28 cellular contexts compared by ENCODE assay signal in the genomic region with DNA sequence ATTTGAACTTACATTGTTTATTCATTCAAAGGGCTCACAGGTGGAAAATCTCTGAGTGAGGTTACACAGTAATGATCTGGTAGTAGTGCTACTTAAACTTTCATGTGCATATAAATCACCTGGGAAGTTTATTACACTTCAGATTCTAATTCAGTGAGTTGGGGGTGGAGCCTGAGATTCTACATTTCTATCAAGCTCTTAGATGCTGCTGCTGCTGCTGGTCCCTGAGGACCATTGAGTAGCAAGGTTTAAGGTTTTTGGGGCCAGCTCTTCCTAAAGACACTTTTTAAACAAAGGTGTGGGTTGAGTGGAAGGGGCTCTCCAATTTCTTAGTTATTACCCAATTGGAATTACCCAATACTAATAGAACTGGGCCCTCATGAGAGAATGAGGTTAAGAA. TPM values are rescaled to one million over a fixed set of nuclear protein-coding genes. Genes with fewer than 3 reads are reported as not detected.
DNase-seq lines count a peak whose midpoint lies in the region; ATAC-seq and TF ChIP-seq lines count a peak whose summit lies in the region.
"Had no signal": no experiment of that assay in that cellular context is flagged by ENCODE, and none has a peak within 500 bp of the region (broad histone marks: within the 10 kb centered on the region; RNA-seq: fewer than 3 reads in every experiment).

No MANE protein-coding gene starts in this region.

- no peaks in the 10 kb centered on the region for H3K36me3 ChIP-seq in naive thymus-derived CD4-positive, alpha-beta T cell (ENCODE audit: control insufficient read depth in 2 of 3, insufficient read depth in 3 of 3, low read length in 3 of 3)
- H3K36me3 ChIP-seq: cardiac muscle cell, neutrophil, right atrium auricular region had no signal

- no peak overlapping the region for H3K27ac ChIP-seq in CD4-positive, alpha-beta T cell (ENCODE audit: low read depth, low read length)
- H3K27ac ChIP-seq in naive thymus-derived CD4-positive, alpha-beta T cell (ENCODE audit: low read depth, low read length) = no peak overlapping the region
- H3K27ac ChIP-seq: cardiac muscle cell, coronary artery, neutrophil, testis had no signal

- peak overlapping the region in 1 of 2 donors; percentile 13 for H3K4me3 Mint-ChIP-seq in activated T-cell treated with anti-CD3 and anti-CD28 coated beads, Interleukin-2, amount 50 U/mL, for 72 hours
- no peak overlapping the region for H3K4me3 Mint-ChIP-seq in CD4-positive, alpha-beta T cell
- H3K4me3 Mint-ChIP-seq in T-cell = peak overlapping the region in 1 of 3 donors; percentile 55
- H3K4me3 Mint-ChIP-seq in naive thymus-derived CD4-positive, alpha-beta T cell = peak overlapping the region in 2 of 10 donors; percentile 14 to 36
- H3K4me3 Mint-ChIP-seq: activated CD4-positive, alpha-beta T cell treated with anti-CD3 and anti-CD28 coated beads for 36 hours; B cell had no signal

- H3K4me1 Mint-ChIP-seq in activated T-cell treated with anti-CD3 and anti-CD28 coated beads, Interleukin-2, amount 50 U/mL, for 72 hours (ENCODE audit: low read depth) = peaks cover 44% of the 10 kb centered on the region
- H3K4me1 Mint-ChIP-seq in CD4-positive, alpha-beta T cell (ENCODE audit: low read depth) = peaks cover 45% of the 10 kb centered on the region
- peaks cover 40 to 47% (median 45%) of the 10 kb centered on the region in 3 donors for H3K4me1 Mint-ChIP-seq in T-cell
- H3K4me1 Mint-ChIP-seq in naive thymus-derived CD4-positive, alpha-beta T cell = peaks cover 15 to 51% (median 41%) of the 10 kb centered on the region in 7 donors

- peak overlapping the region; percentile 61 for H3K27ac Mint-ChIP-seq in activated T-cell treated with anti-CD3 and anti-CD28 coated beads, Interleukin-2, amount 50 U/mL, for 72 hours
- H3K27ac Mint-ChIP-seq in CD4-positive, alpha-beta T cell = peak overlapping the region; percentile 78
- peak overlapping the region; percentile 83 to 89 for H3K27ac Mint-ChIP-seq in T-cell
- H3K27ac Mint-ChIP-seq in naive thymus-derived CD4-positive, alpha-beta T cell = peak overlapping the region in 6 of 9 donors; percentile 9 to 95 (median 61)
- H3K27ac Mint-ChIP-seq: B cell had no signal

- ATAC-seq in activated T-cell treated with anti-CD3 and anti-CD28 coated beads, Interleukin-2, amount 50 U/mL, for 72 hours (replicated peaks in 1 of 2) = no peak
- ATAC-seq in CD4-positive, alpha-beta T cell (ENCODE audit: poor library complexity) = no peak
- ATAC-seq in T-cell (replicated peaks in 1 of 4) = no peak
- ATAC-seq in naive thymus-derived CD4-positive, alpha-beta T cell = no peak

- TF ChIP-seq CTCF in CD4-positive, alpha-beta T cell (IDR thresholded peaks at IDR 0.05) = no peak

- no peaks in the 10 kb centered on the region for H3K27me3 ChIP-seq in CD4-positive, alpha-beta T cell (ENCODE audit: control insufficient read depth, insufficient read depth, low read length)
- no peaks in the 10 kb centered on the region for H3K27me3 ChIP-seq in naive thymus-derived CD4-positive, alpha-beta T cell (ENCODE audit: control insufficient read depth in 2 of 2, insufficient read depth in 2 of 2, low read length in 2 of 2)
- H3K27me3 ChIP-seq: cardiac muscle cell, right atrium auricular region, testis had no signal

- H3K36me3 Mint-ChIP-seq in activated T-cell treated with anti-CD3 and anti-CD28 coated beads, Interleukin-2, amount 50 U/mL, for 72 hours (ENCODE audit: insufficient read depth in 2 of 2) = peaks cover 3 to 7% of the 10 kb centered on the region in 2 donors
- H3K36me3 Mint-ChIP-seq in CD4-positive, alpha-beta T cell (ENCODE audit: low read depth) = peaks cover 3% of the 10 kb centered on the region
- H3K36me3 Mint-ChIP-seq in T-cell = no peaks in the 10 kb centered on the region
- H3K36me3 Mint-ChIP-seq in naive thymus-derived CD4-positive, alpha-beta T cell = peaks cover 0 to 15% (median 7%) of the 10 kb centered on the region in 5 donors

- peaks cover 82 to 98% of the 10 kb centered on the region in 2 donors for H3K4me1 ChIP-seq in naive thymus-derived CD4-positive, alpha-beta T cell (ENCODE audit: control insufficient read depth in 2 of 2, insufficient read depth in 2 of 2, low read length in 2 of 2)
- H3K4me1 ChIP-seq: testis had no signal

- CTCF ChIA-PET in CD4-positive, alpha-beta T cell (lab: Charles Lee) = interaction anchor here (0.8 to 2.6 kb wide), 11 partner anchors 8 to 138 kb away, joined by 3 to 9 read pairs (median 3); partner anchors contain the start of gene KCNA3
- CTCF ChIA-PET in T-cell (lab: Charles Lee) = interaction anchor here in 1 of 2 donors (0.7 to 1.1 kb wide), 9 partner anchors 7 to 121 kb away, joined by 3 to 5 read pairs (median 3); no protein-coding TSS in a partner anchor
- CTCF ChIA-PET in naive thymus-derived CD4-positive, alpha-beta T cell (lab: Charles Lee) = interaction anchor here (0.9 to 6.5 kb wide), 5 partner anchors 9 to 137 kb away, joined by 3 to 43 read pairs (median 3); no protein-coding TSS in a partner anchor

- POLR2A ChIA-PET in CD4-positive, alpha-beta T cell (lab: Charles Lee) = interaction anchor here (0.6 to 8.1 kb wide), 7 partner anchors 11 to 319 kb away, joined by 3 to 138 read pairs (median 6); partner anchors contain the start of gene KCNA3
- POLR2A ChIA-PET in T-cell (lab: Charles Lee) = interaction anchor here in 1 of 2 donors (0.6 to 0.8 kb wide), 3 partner anchors 10 to 111 kb away, joined by 3 read pairs; no protein-coding TSS in a partner anchor
- POLR2A ChIA-PET in naive thymus-derived CD4-positive, alpha-beta T cell (lab: Charles Lee) = interaction anchor here (0.7 to 9.6 kb wide), 5 partner anchors 8 to 1803 kb away, joined by 3 to 140 read pairs (median 14); partner anchors contain the start of gene KCNA3

- peaks cover 2 to 3% of the 10 kb centered on the region in 2 donors for H3K9me3 Mint-ChIP-seq in activated T-cell treated with anti-CD3 and anti-CD28 coated beads, Interleukin-2, amount 50 U/mL, for 72 hours
- H3K9me3 Mint-ChIP-seq in CD4-positive, alpha-beta T cell = peaks cover 13% of the 10 kb centered on the region
- H3K9me3 Mint-ChIP-seq in T-cell = peaks cover 3 to 8% (median 7%) of the 10 kb centered on the region in 3 donors
- H3K9me3 Mint-ChIP-seq in naive thymus-derived CD4-positive, alpha-beta T cell = peaks cover 0 to 14% (median 6%) of the 10 kb centered on the region in 11 donors

- H3K4me3 ChIP-seq in naive thymus-derived CD4-positive, alpha-beta T cell (ENCODE audit: low read length) = no peak overlapping the region
- H3K4me3 ChIP-seq: cardiac muscle cell, coronary artery, right atrium auricular region, testis had no signal

- H3K9me3 ChIP-seq in CD4-positive, alpha-beta T cell (ENCODE audit: control insufficient read depth, low read length) = peaks cover 4% of the 10 kb centered on the region
- no peaks in the 10 kb centered on the region for H3K9me3 ChIP-seq in naive thymus-derived CD4-positive, alpha-beta T cell (ENCODE audit: control insufficient read depth in 2 of 3, low read length in 3 of 3)
- H3K9me3 ChIP-seq: neutrophil, right atrium auricular region, testis had no signal

- intact Hi-C loops in CD4-positive, alpha-beta T cell (cut with DNase I, micrococcal nuclease) = no loop called here
- intact Hi-C loops in naive thymus-derived CD4-positive, alpha-beta T cell (cut with micrococcal nuclease) = loop anchor here in 1 of 2 donors (10.0 kb wide), 1 partner anchor 960 kb away; no protein-coding TSS in a partner anchor

- no peak for DNase-seq in activated T-cell treated with anti-CD3 and anti-CD28 coated beads, Interleukin-2, amount 50 U/mL, for 72 hours
- DNase-seq in activated T-cell treated with anti-CD3 and anti-CD28 coated beads, Interleukin-2, amount 50 U/mL, for 1 hour = no peak
- no peak for DNase-seq in CD4-positive, alpha-beta T cell
- DNase-seq in T-cell (no peak), anterior cingulate cortex (lab: John Stamatoyannopoulos, UW) (no peak), amniotic stem cell (lab: John Stamatoyannopoulos, UW) (no peak)
- no peak for DNase-seq in naive thymus-derived CD4-positive, alpha-beta T cell
- DNase-seq: ACHN; activated CD4-positive, alpha-beta T cell treated with anti-CD3 and anti-CD28 coated beads for 36 hours; COR-L47; DMS79; effector memory CD4-positive, alpha-beta T cell; NCI-H1436 treated with DMSO at 0.1 percent for 48 hours; NCI-H748 treated with DMSO at 0.1 percent for 48 hours; posterior cingulate gyrus; SIG-M5; stimulated activated CD4-positive, alpha-beta T cell treated with anti-CD3 and anti-CD28 coated beads, Interleukin-1b, Interleukin-23, amount 100 ng/mL, for 48 hours; stimulated activated naive CD8-positive, alpha-beta T cell treated with anti-CD3 and anti-CD28 coated beads, Interleukin-15, Interleukin-2, amounts not matched to agents 100 U/mL and 50 U/mL, for 24 hours; T-helper 9 cell; testis had no signal

- H3K27me3 Mint-ChIP-seq in activated T-cell treated with anti-CD3 and anti-CD28 coated beads, Interleukin-2, amount 50 U/mL, for 72 hours (ENCODE audit: low read depth) = no peaks in the 10 kb centered on the region
- no peaks in the 10 kb centered on the region for H3K27me3 Mint-ChIP-seq in CD4-positive, alpha-beta T cell
- H3K27me3 Mint-ChIP-seq in T-cell = no peaks in the 10 kb centered on the region
- H3K27me3 Mint-ChIP-seq in naive thymus-derived CD4-positive, alpha-beta T cell = no peaks in the 10 kb centered on the region
- H3K27me3 Mint-ChIP-seq: activated CD4-positive, alpha-beta T cell treated with anti-CD3 and anti-CD28 coated beads for 36 hours; activated naive CD8-positive, alpha-beta T cell had no signal

RNA-seq across cellular contexts. Expression of gene KCNA3, which starts 29.6 kb away (rescaled TPM):
- total RNA-seq in activated T-cell treated with anti-CD3 and anti-CD28 coated beads, Interleukin-2, amount 50 U/mL, for 72 hours = 10 to 100 TPM; 23.5 to 48.3 TPM
- 100 to 1,000 TPM; 112 to 118 TPM for total RNA-seq in CD4-positive, alpha-beta T cell
- 100 to 1,000 TPM; 101 to 125 (median 110) TPM for total RNA-seq in T-cell
- total RNA-seq in naive thymus-derived CD4-positive, alpha-beta T cell = 100 to 1,000 TPM in 3 of 5 experiments, 10 to 100 TPM in 2; 74.1 to 115 (median 108) TPM
- 100 to 1,000 TPM; 105 to 114 TPM for polyA plus RNA-seq in naive thymus-derived CD4-positive, alpha-beta T cell
- total RNA-seq: epithelial cell of proximal tubule had no signal
- polyA plus RNA-seq: cardiac muscle cell had no signal

RNA-seq across cellular contexts. Expression of gene KCNA2, which starts 39.0 kb away (rescaled TPM):
- total RNA-seq in activated T-cell treated with anti-CD3 and anti-CD28 coated beads, Interleukin-2, amount 50 U/mL, for 72 hours = 1 to 10 TPM in 1 of 2 donors, under 1 TPM in 1; 0.46 to 2.4 TPM
- under 1 TPM; 0.78 to 0.88 TPM for total RNA-seq in CD4-positive, alpha-beta T cell
- 1 to 10 TPM in 2 of 5 donors, under 1 TPM in 3; 0.46 to 2.7 (median 0.93) TPM for total RNA-seq in T-cell
- total RNA-seq in naive thymus-derived CD4-positive, alpha-beta T cell = 1 to 10 TPM in 3 of 5 experiments, under 1 TPM in 2; 0.62 to 4.6 (median 1.2) TPM
- not detected for polyA plus RNA-seq in naive thymus-derived CD4-positive, alpha-beta T cell
- total RNA-seq: epithelial cell of proximal tubule, IMR-90 had no signal
- polyA plus RNA-seq: IMR-90 had no signal
